ENCODE assay signal across 1 cellular context in the genomic region with DNA sequence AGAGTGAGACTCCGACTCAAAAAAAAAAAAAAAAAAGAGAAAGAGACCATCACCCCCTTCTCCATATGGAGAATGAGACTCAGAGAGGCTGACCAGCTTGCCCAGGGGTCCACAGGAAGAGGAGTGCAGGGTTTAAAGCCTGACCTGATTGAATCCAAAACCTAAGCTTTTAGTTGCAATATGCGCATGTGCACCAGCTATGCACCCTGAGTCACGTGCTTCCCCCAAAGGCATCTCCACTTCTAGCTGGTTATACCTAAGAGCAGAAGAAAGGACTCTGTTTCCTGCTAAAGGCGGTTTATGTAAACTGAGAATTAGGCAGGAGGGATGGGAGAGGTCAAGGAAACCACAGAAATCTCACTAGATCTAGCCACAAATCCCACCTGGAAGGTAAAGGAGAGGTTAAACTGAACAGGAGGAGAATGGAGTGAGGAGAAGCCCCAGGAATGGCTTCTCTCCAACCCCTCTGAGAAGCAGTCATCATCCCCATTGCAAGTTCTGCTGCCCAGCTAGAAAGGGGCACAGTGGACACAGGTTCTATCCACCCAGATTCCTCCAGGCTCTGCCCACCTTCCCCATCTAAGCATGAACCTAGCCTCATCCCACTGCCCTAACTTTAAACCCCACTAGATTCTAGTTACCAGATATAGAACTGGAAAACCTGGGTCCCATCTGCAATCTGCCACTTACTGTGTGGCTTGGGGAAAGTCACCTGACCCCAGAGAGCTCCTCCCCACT.
TF ChIP-seq lines count a peak whose summit lies in the region.

No MANE protein-coding gene starts in this region.

TF ChIP-seq in WTC11, 78 proteins besides CTCF, POLR2A, EP300 and RAD21 (continued from another document):
- TF ChIP-seq, protein P1, sequence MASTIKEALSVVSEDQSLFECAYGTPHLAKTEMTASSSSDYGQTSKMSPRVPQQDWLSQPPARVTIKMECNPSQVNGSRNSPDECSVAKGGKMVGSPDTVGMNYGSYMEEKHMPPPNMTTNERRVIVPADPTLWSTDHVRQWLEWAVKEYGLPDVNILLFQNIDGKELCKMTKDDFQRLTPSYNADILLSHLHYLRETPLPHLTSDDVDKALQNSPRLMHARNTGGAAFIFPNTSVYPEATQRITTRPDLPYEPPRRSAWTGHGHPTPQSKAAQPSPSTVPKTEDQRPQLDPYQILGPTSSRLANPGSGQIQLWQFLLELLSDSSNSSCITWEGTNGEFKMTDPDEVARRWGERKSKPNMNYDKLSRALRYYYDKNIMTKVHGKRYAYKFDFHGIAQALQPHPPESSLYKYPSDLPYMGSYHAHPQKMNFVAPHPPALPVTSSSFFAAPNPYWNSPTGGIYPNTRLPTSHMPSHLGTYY (CRISPR knock-in tag; IDR thresholded peaks at IDR 0.05): no peak
- TF ChIP-seq ZNF232 (CRISPR knock-in tag; IDR thresholded peaks at IDR 0.05) (no peak), RELA (CRISPR knock-in tag; IDR thresholded peaks at IDR 0.05; ENCODE audit: borderline replicate concordance) (no peak)
- TF ChIP-seq, protein P2, sequence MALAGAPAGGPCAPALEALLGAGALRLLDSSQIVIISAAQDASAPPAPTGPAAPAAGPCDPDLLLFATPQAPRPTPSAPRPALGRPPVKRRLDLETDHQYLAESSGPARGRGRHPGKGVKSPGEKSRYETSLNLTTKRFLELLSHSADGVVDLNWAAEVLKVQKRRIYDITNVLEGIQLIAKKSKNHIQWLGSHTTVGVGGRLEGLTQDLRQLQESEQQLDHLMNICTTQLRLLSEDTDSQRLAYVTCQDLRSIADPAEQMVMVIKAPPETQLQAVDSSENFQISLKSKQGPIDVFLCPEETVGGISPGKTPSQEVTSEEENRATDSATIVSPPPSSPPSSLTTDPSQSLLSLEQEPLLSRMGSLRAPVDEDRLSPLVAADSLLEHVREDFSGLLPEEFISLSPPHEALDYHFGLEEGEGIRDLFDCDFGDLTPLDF (CRISPR knock-in tag; IDR thresholded peaks at IDR 0.05): no peak
- TF ChIP-seq, protein P3, sequence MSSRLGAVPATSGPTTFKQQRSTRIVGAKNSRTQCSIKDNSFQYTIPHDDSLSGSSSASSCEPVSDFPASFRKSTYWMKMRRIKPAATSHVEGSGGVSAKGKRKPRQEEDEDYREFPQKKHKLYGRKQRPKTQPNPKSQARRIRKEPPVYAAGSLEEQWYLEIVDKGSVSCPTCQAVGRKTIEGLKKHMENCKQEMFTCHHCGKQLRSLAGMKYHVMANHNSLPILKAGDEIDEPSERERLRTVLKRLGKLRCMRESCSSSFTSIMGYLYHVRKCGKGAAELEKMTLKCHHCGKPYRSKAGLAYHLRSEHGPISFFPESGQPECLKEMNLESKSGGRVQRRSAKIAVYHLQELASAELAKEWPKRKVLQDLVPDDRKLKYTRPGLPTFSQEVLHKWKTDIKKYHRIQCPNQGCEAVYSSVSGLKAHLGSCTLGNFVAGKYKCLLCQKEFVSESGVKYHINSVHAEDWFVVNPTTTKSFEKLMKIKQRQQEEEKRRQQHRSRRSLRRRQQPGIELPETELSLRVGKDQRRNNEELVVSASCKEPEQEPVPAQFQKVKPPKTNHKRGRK (CRISPR knock-in tag; IDR thresholded peaks at IDR 0.05; ENCODE audit: borderline replicate concordance): no peak
